1 cellular context compared by ENCODE assay signal in the genomic region with DNA sequence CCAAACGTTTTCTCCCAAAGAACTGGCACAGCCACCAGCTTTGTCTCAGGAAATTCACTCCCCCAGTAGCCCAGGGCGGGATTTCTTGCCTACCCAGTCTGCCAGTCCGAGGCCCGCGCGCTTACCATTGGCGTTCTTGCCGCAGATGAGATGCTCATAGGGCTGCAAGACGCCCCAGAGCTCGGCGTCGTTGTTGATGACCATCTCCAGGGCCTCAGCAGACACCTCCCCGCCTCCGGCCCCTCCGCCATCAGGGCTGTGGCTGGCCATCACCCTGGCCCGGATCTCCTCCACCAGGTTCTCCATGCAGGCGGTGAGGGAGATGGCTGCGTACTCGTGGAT.
TF ChIP-seq lines count a peak whose summit lies in the region.

No MANE protein-coding gene starts in this region.

TF ChIP-seq in SK-N-SH treated with all-trans-retinoic acid at 6 μM for 48 hours, 23 proteins besides CTCF, POLR2A, EP300 and RAD21 (continued from another document):
- TF ChIP-seq, protein P1, sequence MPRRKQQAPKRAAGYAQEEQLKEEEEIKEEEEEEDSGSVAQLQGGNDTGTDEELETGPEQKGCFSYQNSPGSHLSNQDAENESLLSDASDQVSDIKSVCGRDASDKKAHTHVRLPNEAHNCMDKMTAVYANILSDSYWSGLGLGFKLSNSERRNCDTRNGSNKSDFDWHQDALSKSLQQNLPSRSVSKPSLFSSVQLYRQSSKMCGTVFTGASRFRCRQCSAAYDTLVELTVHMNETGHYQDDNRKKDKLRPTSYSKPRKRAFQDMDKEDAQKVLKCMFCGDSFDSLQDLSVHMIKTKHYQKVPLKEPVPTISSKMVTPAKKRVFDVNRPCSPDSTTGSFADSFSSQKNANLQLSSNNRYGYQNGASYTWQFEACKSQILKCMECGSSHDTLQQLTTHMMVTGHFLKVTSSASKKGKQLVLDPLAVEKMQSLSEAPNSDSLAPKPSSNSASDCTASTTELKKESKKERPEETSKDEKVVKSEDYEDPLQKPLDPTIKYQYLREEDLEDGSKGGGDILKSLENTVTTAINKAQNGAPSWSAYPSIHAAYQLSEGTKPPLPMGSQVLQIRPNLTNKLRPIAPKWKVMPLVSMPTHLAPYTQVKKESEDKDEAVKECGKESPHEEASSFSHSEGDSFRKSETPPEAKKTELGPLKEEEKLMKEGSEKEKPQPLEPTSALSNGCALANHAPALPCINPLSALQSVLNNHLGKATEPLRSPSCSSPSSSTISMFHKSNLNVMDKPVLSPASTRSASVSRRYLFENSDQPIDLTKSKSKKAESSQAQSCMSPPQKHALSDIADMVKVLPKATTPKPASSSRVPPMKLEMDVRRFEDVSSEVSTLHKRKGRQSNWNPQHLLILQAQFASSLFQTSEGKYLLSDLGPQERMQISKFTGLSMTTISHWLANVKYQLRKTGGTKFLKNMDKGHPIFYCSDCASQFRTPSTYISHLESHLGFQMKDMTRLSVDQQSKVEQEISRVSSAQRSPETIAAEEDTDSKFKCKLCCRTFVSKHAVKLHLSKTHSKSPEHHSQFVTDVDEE (CRISPR knock-in tag; IDR thresholded peaks at IDR 0.05) = no peak
- TF ChIP-seq TCF4 (CRISPR knock-in tag; IDR thresholded peaks at IDR 0.05; ENCODE audit: borderline replicate concordance) (no peak), ZNF8 (CRISPR knock-in tag; IDR thresholded peaks at IDR 0.05) (no peak), ZFP30 (CRISPR knock-in tag; IDR thresholded peaks at IDR 0.05) (no peak), BACH2 (CRISPR knock-in tag; IDR thresholded peaks at IDR 0.05; ENCODE audit: borderline replicate concordance) (no peak), PPARA (CRISPR knock-in tag; IDR thresholded peaks at IDR 0.05; ENCODE audit: borderline replicate concordance) (no peak), ISL1 (CRISPR knock-in tag; IDR thresholded peaks at IDR 0.05) (no peak), CSDC2 (CRISPR knock-in tag; IDR thresholded peaks at IDR 0.05) (no peak), RARB (CRISPR knock-in tag; IDR thresholded peaks at IDR 0.05) (no peak), ZC3H10 (CRISPR knock-in tag; IDR thresholded peaks at IDR 0.05) (no peak), OSR1 (CRISPR knock-in tag; IDR thresholded peaks at IDR 0.05) (no peak), ARNTL (CRISPR knock-in tag; IDR thresholded peaks at IDR 0.05; ENCODE audit: borderline replicate concordance, low read depth) (no peak)
- TF ChIP-seq, protein P2, sequence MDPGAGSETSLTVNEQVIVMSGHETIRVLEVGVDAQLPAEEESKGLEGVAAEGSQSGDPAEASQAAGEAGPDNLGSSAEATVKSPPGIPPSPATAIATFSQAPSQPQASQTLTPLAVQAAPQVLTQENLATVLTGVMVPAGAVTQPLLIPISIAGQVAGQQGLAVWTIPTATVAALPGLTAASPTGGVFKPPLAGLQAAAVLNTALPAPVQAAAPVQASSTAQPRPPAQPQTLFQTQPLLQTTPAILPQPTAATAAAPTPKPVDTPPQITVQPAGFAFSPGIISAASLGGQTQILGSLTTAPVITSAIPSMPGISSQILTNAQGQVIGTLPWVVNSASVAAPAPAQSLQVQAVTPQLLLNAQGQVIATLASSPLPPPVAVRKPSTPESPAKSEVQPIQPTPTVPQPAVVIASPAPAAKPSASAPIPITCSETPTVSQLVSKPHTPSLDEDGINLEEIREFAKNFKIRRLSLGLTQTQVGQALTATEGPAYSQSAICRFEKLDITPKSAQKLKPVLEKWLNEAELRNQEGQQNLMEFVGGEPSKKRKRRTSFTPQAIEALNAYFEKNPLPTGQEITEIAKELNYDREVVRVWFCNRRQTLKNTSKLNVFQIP (CRISPR knock-in tag; IDR thresholded peaks at IDR 0.05; ENCODE audit: borderline replicate concordance, low read depth) = no peak
- TF ChIP-seq, protein P3, sequence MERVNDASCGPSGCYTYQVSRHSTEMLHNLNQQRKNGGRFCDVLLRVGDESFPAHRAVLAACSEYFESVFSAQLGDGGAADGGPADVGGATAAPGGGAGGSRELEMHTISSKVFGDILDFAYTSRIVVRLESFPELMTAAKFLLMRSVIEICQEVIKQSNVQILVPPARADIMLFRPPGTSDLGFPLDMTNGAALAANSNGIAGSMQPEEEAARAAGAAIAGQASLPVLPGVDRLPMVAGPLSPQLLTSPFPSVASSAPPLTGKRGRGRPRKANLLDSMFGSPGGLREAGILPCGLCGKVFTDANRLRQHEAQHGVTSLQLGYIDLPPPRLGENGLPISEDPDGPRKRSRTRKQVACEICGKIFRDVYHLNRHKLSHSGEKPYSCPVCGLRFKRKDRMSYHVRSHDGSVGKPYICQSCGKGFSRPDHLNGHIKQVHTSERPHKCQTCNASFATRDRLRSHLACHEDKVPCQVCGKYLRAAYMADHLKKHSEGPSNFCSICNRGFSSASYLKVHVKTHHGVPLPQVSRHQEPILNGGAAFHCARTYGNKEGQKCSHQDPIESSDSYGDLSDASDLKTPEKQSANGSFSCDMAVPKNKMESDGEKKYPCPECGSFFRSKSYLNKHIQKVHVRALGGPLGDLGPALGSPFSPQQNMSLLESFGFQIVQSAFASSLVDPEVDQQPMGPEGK (CRISPR knock-in tag; IDR thresholded peaks at IDR 0.05; ENCODE audit: borderline replicate concordance) = no peak
- TF ChIP-seq, protein P4, sequence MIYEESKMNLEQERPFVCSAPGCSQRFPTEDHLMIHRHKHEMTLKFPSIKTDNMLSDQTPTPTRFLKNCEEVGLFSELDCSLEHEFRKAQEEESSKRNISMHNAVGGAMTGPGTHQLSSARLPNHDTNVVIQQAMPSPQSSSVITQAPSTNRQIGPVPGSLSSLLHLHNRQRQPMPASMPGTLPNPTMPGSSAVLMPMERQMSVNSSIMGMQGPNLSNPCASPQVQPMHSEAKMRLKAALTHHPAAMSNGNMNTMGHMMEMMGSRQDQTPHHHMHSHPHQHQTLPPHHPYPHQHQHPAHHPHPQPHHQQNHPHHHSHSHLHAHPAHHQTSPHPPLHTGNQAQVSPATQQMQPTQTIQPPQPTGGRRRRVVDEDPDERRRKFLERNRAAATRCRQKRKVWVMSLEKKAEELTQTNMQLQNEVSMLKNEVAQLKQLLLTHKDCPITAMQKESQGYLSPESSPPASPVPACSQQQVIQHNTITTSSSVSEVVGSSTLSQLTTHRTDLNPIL (CRISPR knock-in tag; IDR thresholded peaks at IDR 0.05; ENCODE audit: low read depth) = no peak
